Comparison of ENCODE assay signal across 8 cellular contexts in the genomic region with DNA sequence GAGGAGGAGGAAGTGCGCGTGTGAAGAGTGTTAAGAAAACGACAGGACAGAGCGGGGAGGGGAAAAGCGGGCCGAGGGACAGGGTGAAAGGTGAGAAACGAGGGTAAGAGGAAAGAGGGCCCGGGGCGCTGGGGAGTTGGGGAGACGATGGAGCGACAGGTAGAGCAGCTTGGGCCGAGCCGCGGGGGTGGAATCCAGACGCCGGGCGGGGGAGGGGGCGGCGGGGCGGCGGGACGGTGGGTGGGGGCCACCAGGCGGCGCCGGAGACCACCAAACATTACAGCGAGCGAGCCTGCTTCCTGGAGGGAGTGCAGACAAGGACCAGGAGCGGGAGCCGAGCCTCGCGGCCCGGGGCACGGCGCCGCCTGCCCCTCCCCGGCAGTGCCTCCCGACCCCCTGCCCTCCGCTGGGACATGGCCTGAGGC. TPM values are rescaled to one million over a fixed set of nuclear protein-coding genes. Genes with fewer than 3 reads are reported as not detected.
DNase-seq lines count a peak whose midpoint lies in the region; ATAC-seq and TF ChIP-seq lines count a peak whose summit lies in the region.
"Not testable (repeated sequence)": the region's sequence is repeated elsewhere in the genome, so short reads cannot be mapped to it uniquely, and the experiment has no call there.

No MANE protein-coding gene starts in this region.

- H3K27ac ChIP-seq in CD4-positive, CD25-positive, alpha-beta regulatory T cell (ENCODE audit: insufficient read depth, low read length, poor library complexity, severe bottlenecking), result peak overlapping the region; percentile 23
- not testable (repeated sequence) for H3K27ac ChIP-seq in PC-3 (ENCODE audit: low read length)
- peak overlapping the region; percentile 82 for H3K27ac ChIP-seq in epithelial cell of prostate

- intact Hi-C loops in PC-3 (cut with micrococcal nuclease), result loop anchor here (2.0 to 5.0 kb wide), 2 partner anchors 103 to 222 kb away; no protein-coding TSS in a partner anchor

- CTCF ChIA-PET in PC-3 (lab: Charles Lee), result not testable (repeated sequence)

- peak in 1 of 3 donors; percentile 16 for DNase-seq in CD4-positive, CD25-positive, alpha-beta regulatory T cell
- DNase-seq in PC-3, result peak; percentile 0
- peak; percentile 63 for DNase-seq in activated effector memory CD4-positive, alpha-beta T cell treated with anti-CD3 and anti-CD28 coated beads, Interleukin-2, amount 50 U/mL, for 16 hours
- DNase-seq in epithelial cell of prostate (ENCODE audit: low read depth, low spot score); memory B cell (ENCODE audit: low spot score in 2 of 2): not testable (repeated sequence)
- DNase-seq in stimulated activated CD8-positive, alpha-beta memory T cell treated with anti-CD3 and anti-CD28 coated beads, Interleukin-4, amount 100 ng/mL, for 48 hours, result peak; percentile 26

- not testable (repeated sequence) for H3K9me3 Mint-ChIP-seq in CD4-positive, CD25-positive, alpha-beta regulatory T cell; memory B cell

- H4K20me1 ChIP-seq in PC-3 (ENCODE audit: low read length), result not testable (repeated sequence)

- H3K9ac ChIP-seq in PC-3 (ENCODE audit: low read length), result peak overlapping the region; percentile 82; the same call in 1 of the 2 replicates

- not testable (repeated sequence) for H3K36me3 ChIP-seq in CD4-positive, CD25-positive, alpha-beta regulatory T cell (ENCODE audit: control insufficient read depth, insufficient read depth, low read length); PC-3 (ENCODE audit: low read depth, low read length)

- not testable (repeated sequence) for BruUV-seq in PC-3 (replicated peaks; lab: Mats Ljungman, UMichigan)

- TF ChIP-seq CTCF in PC-3 (conservative IDR thresholded peaks at IDR 0.05; ENCODE audit: low read depth, low read length), result not testable (repeated sequence)

- not testable (repeated sequence) for H3K9me2 ChIP-seq in PC-3 (replicated peaks; ENCODE audit: low read length)

- H3F3A ChIP-seq in PC-3 (ENCODE audit: low read length, unreplicated experiment), result not testable (repeated sequence)

- H3K4me2 ChIP-seq in PC-3 (ENCODE audit: low read length), result not testable (repeated sequence)

- not testable (repeated sequence) for H3K27me3 Mint-ChIP-seq in CD4-positive, CD25-positive, alpha-beta regulatory T cell; memory B cell

- peak overlapping the region; percentile 96 to 100 (median 97) for H3K4me3 Mint-ChIP-seq in CD4-positive, CD25-positive, alpha-beta regulatory T cell
- peak overlapping the region; percentile 95 for H3K4me3 Mint-ChIP-seq in memory B cell

- H3K27me3 ChIP-seq in CD4-positive, CD25-positive, alpha-beta regulatory T cell (ENCODE audit: control insufficient read depth, insufficient read depth, low read length); PC-3 (ENCODE audit: low read length): not testable (repeated sequence)

- H3K4me3 ChIP-seq in CD4-positive, CD25-positive, alpha-beta regulatory T cell (ENCODE audit: low read depth, low read length), result not testable (repeated sequence)
- peak overlapping the region; percentile 58; the same call in 1 of the 2 replicates for H3K4me3 ChIP-seq in PC-3 (ENCODE audit: low read length)

- H3K27ac Mint-ChIP-seq in CD4-positive, CD25-positive, alpha-beta regulatory T cell, result peak overlapping the region in 2 of 3 donors; percentile 86 to 96
- H3K27ac Mint-ChIP-seq in memory B cell, result peak overlapping the region; percentile 94

- POLR2A ChIA-PET in PC-3 (lab: Charles Lee; ENCODE audit: unreplicated experiment), result not testable (repeated sequence)

- not testable (repeated sequence) for H3K9me3 ChIP-seq in CD4-positive, CD25-positive, alpha-beta regulatory T cell (ENCODE audit: control insufficient read depth in 2 of 2, low read length in 2 of 2); PC-3 (ENCODE audit: low read length)

- H2AFZ ChIP-seq in PC-3 (ENCODE audit: low read length), result not testable (repeated sequence)

- H3K4me1 Mint-ChIP-seq in CD4-positive, CD25-positive, alpha-beta regulatory T cell, result peaks cover 12 to 37% (median 16%) of the 10 kb centered on the region in 4 donors
- H3K4me1 Mint-ChIP-seq in memory B cell, result peaks cover 10% of the 10 kb centered on the region

- not testable (repeated sequence) for ATAC-seq in CD4-positive, CD25-positive, alpha-beta regulatory T cell (ENCODE audit: low read depth in 2 of 2)
- ATAC-seq in GM21381 (IDR thresholded peaks at IDR 0.05; ENCODE audit: unreplicated experiment) (peak; percentile 4), HG03066 (IDR thresholded peaks at IDR 0.05; ENCODE audit: low read depth, unreplicated experiment) (peak; percentile 24), PC-3 (peak; percentile 3), memory B cell (ENCODE audit: low read depth) (peak; percentile 3)

- not testable (repeated sequence) for H3K36me3 Mint-ChIP-seq in CD4-positive, CD25-positive, alpha-beta regulatory T cell; memory B cell

- H3K4me1 ChIP-seq in CD4-positive, CD25-positive, alpha-beta regulatory T cell (ENCODE audit: control insufficient read depth, insufficient read depth, low read length, poor library complexity, severe bottlenecking), result not testable (repeated sequence)
- H3K4me1 ChIP-seq in PC-3 (ENCODE audit: insufficient read depth, low read length), result peaks cover 18% of the 10 kb centered on the region

- peaks cover 44% of the 10 kb centered on the region for H3K79me2 ChIP-seq in PC-3 (ENCODE audit: low read length)

RNA-seq across cellular contexts. Expression of gene NUTM2E, which starts 0.9 kb away (rescaled TPM):
- total RNA-seq in CD4-positive, CD25-positive, alpha-beta regulatory T cell, result not detected
- under 1 TPM in 1 of 4 donors, not detected in 3; 0.07 TPM for polyA plus RNA-seq in CD4-positive, CD25-positive, alpha-beta regulatory T cell
- 0.58 TPM in 1 of 2 replicates, not detected in the other for total RNA-seq in PC-3 (2014; rRNA removed)
